ENCODE assay signal across 19 cellular contexts in genomic region chr4:116930329-116930728, GRCh38.
DNase-seq lines count a peak whose midpoint lies in the region; ATAC-seq, FAIRE-seq and TF ChIP-seq lines count a peak whose summit lies in the region.
"Had no signal": no experiment of that assay in that cellular context is flagged by ENCODE, and none has a peak within 500 bp of the region (broad histone marks: within the 10 kb centered on the region; RNA-seq: fewer than 3 reads in every experiment).

No MANE protein-coding gene starts in this region.

- TF ChIP-seq EP300 in HepG2 (IDR thresholded peaks at IDR 0.05; ENCODE audit: low read depth in 2 of 2, low read length in 2 of 2), result no peak
- no peak for TF ChIP-seq EP300 in HepG2 (CRISPR knock-in tag; IDR thresholded peaks at IDR 0.05; ENCODE audit: borderline replicate concordance)
- no peak for TF ChIP-seq EP300 in H1 (IDR thresholded peaks at IDR 0.05; ENCODE audit: borderline replicate concordance in 1 of 2, low read depth in 2 of 2, low read length in 2 of 2)

- H3K27ac ChIP-seq in HepG2 (ENCODE audit: extremely low read length, insufficient read depth, low read length), result no peak overlapping the region
- H3K27ac ChIP-seq in right lobe of liver, result no peak overlapping the region
- H3K27ac ChIP-seq in H1 (ENCODE audit: low read depth, low read length), result no peak overlapping the region
- no peak overlapping the region for H3K27ac ChIP-seq in small intestine (ENCODE audit: low read depth in 1 of 2, low read length in 1 of 2)
- no peak overlapping the region for H3K27ac ChIP-seq in mammary epithelial cell (ENCODE audit: insufficient read depth, low read depth, low read length)
- H3K27ac ChIP-seq: 22Rv1, BLaER1, C4-2B, GM23248 had no signal

- H2BK15ac ChIP-seq in H1 (ENCODE audit: low read length), result no peak overlapping the region

- FAIRE-seq in HepG2 (lab: Jason Lieb, UNC) (no peak), H1 (lab: Jason Lieb, UNC) (no peak), small intestine (lab: Jason Lieb, UNC) (peak; percentile 64)
- FAIRE-seq: G401.6, GM12892 had no signal

- no peak overlapping the region for H3K18ac ChIP-seq in H1 (ENCODE audit: extremely low read depth, low read length)

- POLR2A ChIA-PET in HepG2 (lab: Yijun Ruan, JAX), result no interaction called here
- POLR2A ChIA-PET in H1 (lab: Charles Lee; ENCODE audit: partially characterized antibody), result no interaction called here

- H2BK5ac ChIP-seq in H1 (ENCODE audit: low read depth, low read length), result no peak overlapping the region

- H3K4me2 ChIP-seq in HepG2 (ENCODE audit: low read depth, low read length), result no peak overlapping the region
- no peak overlapping the region for H3K4me2 ChIP-seq in H1 (ENCODE audit: insufficient read depth in 1 of 2, low read depth in 2 of 2, low read length in 2 of 2)
- H3K4me2 ChIP-seq in mammary epithelial cell (ENCODE audit: insufficient read depth, low read depth, low read length), result no peak overlapping the region
- H3K4me2 ChIP-seq: BLaER1 had no signal

- H3K9me3 ChIP-seq in HepG2 (ENCODE audit: low read length), result no peaks in the 10 kb centered on the region
- no peaks in the 10 kb centered on the region for H3K9me3 ChIP-seq in right lobe of liver
- no peaks in the 10 kb centered on the region for H3K9me3 ChIP-seq in H1 (ENCODE audit: insufficient read depth in 2 of 2, low read depth in 1 of 2, low read length in 1 of 2)
- H3K9me3 ChIP-seq in small intestine (ENCODE audit: control insufficient read depth, low read depth), result no peaks in the 10 kb centered on the region
- H3K9me3 ChIP-seq in mammary epithelial cell (replicated peaks; ENCODE audit: insufficient read depth, low read length), result no peaks in the 10 kb centered on the region
- H3K9me3 ChIP-seq: Caco-2 had no signal

- WGBS in HepG2 (ENCODE audit: low lambda C conversion rate), result 0% methylated on average over 1 of the region's 1 CpG
- WGBS in right lobe of liver (ENCODE audit: insufficient coverage, low coverage, low lambda C conversion rate, missing lambda C conversion rate), result 85% methylated on average over 1 of the region's 1 CpG
- WGBS in H1 (ENCODE audit: extremely low coverage in 1 of 2, insufficient coverage in 1 of 2, insufficient read length in 1 of 2, insufficient replicate concordance in 2 of 2, low coverage in 1 of 2, low lambda C conversion rate in 2 of 2, missing lambda C conversion rate in 1 of 2), 2 experiments, result 100% methylated on average over 1 of the region's 1 CpG; no CpG with 5 or more reads in 1 of the 2 experiments
- 72 to 96% (median 86%) methylated on average over 1 of the region's 1 CpG for WGBS in small intestine, 3 donors
- 88% methylated on average over 1 of the region's 1 CpG for WGBS in mammary epithelial cell (ENCODE audit: low coverage, missing lambda C conversion rate)

- H3K79me1 ChIP-seq in H1 (ENCODE audit: low read depth, low read length), result no peaks in the 10 kb centered on the region

- no peak overlapping the region for H2BK120ac ChIP-seq in H1 (replicated peaks; ENCODE audit: low read depth, low read length)

- ATAC-seq in HepG2 (no peak), right lobe of liver (no peak)
- ATAC-seq: CD8-positive, alpha-beta T cell; HCT116 had no signal

- H2AK5ac ChIP-seq in H1 (ENCODE audit: low read depth, low read length), result no peak overlapping the region

- H2BK20ac ChIP-seq in H1 (ENCODE audit: low read length), result no peak overlapping the region

- H4K5ac ChIP-seq in H1 (ENCODE audit: insufficient read length, low read depth, low read length), result no peak overlapping the region

- H3K9ac ChIP-seq in HepG2 (ENCODE audit: insufficient read depth, low read depth, low read length) (no peak overlapping the region), H1 (replicated peaks in 1 of 4; ENCODE audit: extremely low read depth in 1 of 4, low read depth in 3 of 4, low read length in 3 of 4) (no peak overlapping the region), mammary epithelial cell (ENCODE audit: insufficient read depth, low read length) (no peak overlapping the region)
- H3K9ac ChIP-seq: BLaER1, GM23248 had no signal

- DNase-seq in HepG2 (ENCODE audit: low spot score) (no peak), right lobe of liver (no peak), H1 (ENCODE audit: low read depth in 1 of 2, low spot score in 2 of 2) (no peak), small intestine (no peak), mesenteric fat pad (ENCODE audit: low spot score) (no peak), mammary epithelial cell (no peak)
- DNase-seq: Caco-2; CD4-positive, CD25-positive, alpha-beta regulatory T cell; CD8-positive, alpha-beta T cell; DMS153; DND-41; GM23248; H9 had no signal

- no peak overlapping the region for H2BK12ac ChIP-seq in H1 (ENCODE audit: low read depth, low read length)

- TF ChIP-seq RAD21 in HepG2 (CRISPR knock-in tag; IDR thresholded peaks at IDR 0.05) (no peak), H1 (IDR thresholded peaks at IDR 0.05 in 1 of 2, conservative IDR thresholded peaks at IDR 0.05 in 1 of 2; ENCODE audit: low read depth in 2 of 2, low read length in 2 of 2) (no peak)

- no peaks in the 10 kb centered on the region; a peak in 1 of 5 replicates for H3K27me3 ChIP-seq in HepG2 (ENCODE audit: control insufficient read depth in 1 of 2, insufficient read depth in 2 of 2, low read length in 2 of 2)
- H3K27me3 ChIP-seq in right lobe of liver, result no peaks in the 10 kb centered on the region
- H3K27me3 ChIP-seq in H1 (replicated peaks in 1 of 4; ENCODE audit: control insufficient read depth in 3 of 4, extremely low read depth in 1 of 4, insufficient read depth in 3 of 4, low read length in 3 of 4), result peaks cover 0 to 3% (median 2%) of the 10 kb centered on the region in 4 experiments; a peak in 2 of 7 replicates
- no peaks in the 10 kb centered on the region for H3K27me3 ChIP-seq in small intestine (ENCODE audit: control insufficient read depth in 2 of 2, insufficient read depth in 2 of 2, low read length in 2 of 2)
- H3K27me3 ChIP-seq in mammary epithelial cell (ENCODE audit: insufficient read depth, low read length), result peaks cover 13% of the 10 kb centered on the region
- H3K27me3 ChIP-seq: BLaER1 had no signal

- intact Hi-C loops in HepG2 (cut with micrococcal nuclease; ENCODE audit: unreplicated experiment), result no loop called here
- intact Hi-C loops in right lobe of liver (cut with DNase I), result no loop called here
- intact Hi-C loops in mammary epithelial cell (cut with micrococcal nuclease), result no loop called here

- H3K4ac ChIP-seq in H1 (replicated peaks; ENCODE audit: insufficient read length, low read depth, low read length), result no peak overlapping the region

- H3K23me2 ChIP-seq in H1 (ENCODE audit: low read depth, low read length), result no peaks in the 10 kb centered on the region; the same call in 1 of the 2 replicates

- H3K79me2 ChIP-seq in HepG2 (ENCODE audit: insufficient read depth, low read length) (no peaks in the 10 kb centered on the region), H1 (ENCODE audit: control insufficient read depth in 1 of 2, insufficient read depth in 2 of 2, low read length in 2 of 2) (no peaks in the 10 kb centered on the region), mammary epithelial cell (ENCODE audit: insufficient read depth, low read length) (no peaks in the 10 kb centered on the region)

- H4K91ac ChIP-seq in H1 (replicated peaks; ENCODE audit: insufficient read length, low read length), result no peak overlapping the region

- H3K36me3 ChIP-seq in HepG2 (replicated peaks in 1 of 2; ENCODE audit: control insufficient read depth in 1 of 2, insufficient read depth in 2 of 2, low read length in 2 of 2), result no peaks in the 10 kb centered on the region
- no peaks in the 10 kb centered on the region for H3K36me3 ChIP-seq in right lobe of liver
- H3K36me3 ChIP-seq in H1 (ENCODE audit: control insufficient read depth in 2 of 4, insufficient read depth in 4 of 4, low read length in 3 of 4), result no peaks in the 10 kb centered on the region
- no peaks in the 10 kb centered on the region for H3K36me3 ChIP-seq in small intestine (ENCODE audit: control insufficient read depth in 2 of 2, insufficient read depth in 2 of 2, low read length in 2 of 2)
- no peaks in the 10 kb centered on the region for H3K36me3 ChIP-seq in mammary epithelial cell (ENCODE audit: insufficient read depth, low read length)
- H3K36me3 ChIP-seq: BLaER1 had no signal

- H3K14ac ChIP-seq in H1 (ENCODE audit: insufficient read length), result no peak overlapping the region

- TF ChIP-seq POLR2A in HepG2 (IDR thresholded peaks at IDR 0.05; ENCODE audit: insufficient read depth in 1 of 2, low read depth in 2 of 2, low read length in 2 of 2), result no peak
- no peak for TF ChIP-seq POLR2A in right lobe of liver (IDR thresholded peaks at IDR 0.05)
- no peak for TF ChIP-seq POLR2A in H1 (IDR thresholded peaks at IDR 0.05; ENCODE audit: control extremely low read depth in 1 of 2, low read depth in 2 of 2, low read length in 2 of 2)

- no peak overlapping the region for H4K8ac ChIP-seq in H1 (ENCODE audit: extremely low read depth, insufficient read depth, low read length)

- H3K4me1 ChIP-seq in HepG2 (ENCODE audit: insufficient read depth, low read length) (no peaks in the 10 kb centered on the region), right lobe of liver (no peaks in the 10 kb centered on the region), H1 (replicated peaks in 1 of 4; ENCODE audit: control insufficient read depth in 3 of 4, insufficient read depth in 4 of 4, low read length in 3 of 4) (peaks cover 0 to 6% (median 3%) of the 10 kb centered on the region in 4 experiments; a peak in 4 of 7 replicates), small intestine (ENCODE audit: control insufficient read depth in 2 of 2, insufficient read depth in 1 of 2, low read depth in 1 of 2, low read length in 1 of 2) (no peaks in the 10 kb centered on the region), mammary epithelial cell (ENCODE audit: insufficient read depth, low read length) (peaks cover 3% of the 10 kb centered on the region)
- H3K4me1 ChIP-seq: BLaER1, Caco-2 had no signal

- dilution Hi-C loops in mammary epithelial cell (cut with HindIII; ENCODE audit: low sequenced_read_pairs), result no loop called here

- no peak overlapping the region for H3K23ac ChIP-seq in H1 (ENCODE audit: insufficient read length)

- H3K4me3 ChIP-seq in HepG2 (replicated peaks in 1 of 3; ENCODE audit: insufficient read depth in 1 of 3, low read depth in 2 of 3, low read length in 3 of 3), result no peak overlapping the region
- no peak overlapping the region for H3K4me3 ChIP-seq in right lobe of liver
- no peak overlapping the region for H3K4me3 ChIP-seq in H1 (ENCODE audit: extremely low read depth in 1 of 4, insufficient read depth in 2 of 4, low read depth in 3 of 4, low read length in 4 of 4)
- H3K4me3 ChIP-seq in small intestine (ENCODE audit: low read depth in 1 of 2, low read length in 2 of 2), result no peak overlapping the region
- no peak overlapping the region for H3K4me3 ChIP-seq in mammary epithelial cell (replicated peaks in 1 of 3; ENCODE audit: insufficient read depth in 1 of 3, low read depth in 2 of 3, low read length in 3 of 3)
- H3K4me3 ChIP-seq: BLaER1, GM23248 had no signal

- CTCF ChIA-PET in HepG2 (lab: Yijun Ruan, JAX; ENCODE audit: low intra/inter-chr PET ratio, low total read pairs), result no interaction called here
- CTCF ChIA-PET in H1 (lab: Charles Lee; ENCODE audit: partially characterized antibody), result interaction anchor here (0.6 to 1.2 kb wide), 2 partner anchors 571 to 929 kb away, joined by 3 read pairs; no protein-coding TSS in a partner anchor
- CTCF ChIA-PET in mammary epithelial cell (lab: Charles Lee; ENCODE audit: low non-redundant PET), result no interaction called here

- H2AFZ ChIP-seq in HepG2 (ENCODE audit: low read length), result no peak overlapping the region
- no peak overlapping the region for H2AFZ ChIP-seq in H1 (ENCODE audit: low read length)
- no peak overlapping the region for H2AFZ ChIP-seq in mammary epithelial cell (ENCODE audit: low read depth, low read length)
- H2AFZ ChIP-seq: GM23248 had no signal

- H4K20me1 ChIP-seq in HepG2 (ENCODE audit: insufficient read depth, low read length) (no peaks in the 10 kb centered on the region), H1 (replicated peaks in 1 of 2; ENCODE audit: control insufficient read depth in 1 of 2, insufficient read depth in 2 of 2, low read length in 2 of 2) (no peaks in the 10 kb centered on the region), mammary epithelial cell (ENCODE audit: insufficient read depth, low read length) (no peaks in the 10 kb centered on the region)
- H4K20me1 ChIP-seq: BLaER1 had no signal

- no peak overlapping the region for H3K56ac ChIP-seq in H1 (replicated peaks; ENCODE audit: insufficient read length, low read depth, low read length)

- BruUV-seq in HepG2 (replicated peaks; lab: Mats Ljungman, UMichigan) (no TSS peak), mammary epithelial cell (replicated peaks; lab: Mats Ljungman, UMichigan) (no TSS peak)

- TF ChIP-seq CTCF in HepG2 (CRISPR knock-in tag; IDR thresholded peaks at IDR 0.05), result no peak
- TF ChIP-seq CTCF in right lobe of liver (IDR thresholded peaks at IDR 0.05), result no peak
- no peak for TF ChIP-seq CTCF in H1 (IDR thresholded peaks at IDR 0.05; ENCODE audit: control extremely low read depth in 1 of 3, insufficient read depth in 1 of 3, low read depth in 1 of 3, low read length in 3 of 3)
- TF ChIP-seq CTCF in mammary epithelial cell (conservative IDR thresholded peaks at IDR 0.05 in 1 of 2, IDR thresholded peaks at IDR 0.05 in 1 of 2; ENCODE audit: extremely low read depth in 1 of 2, insufficient read depth in 1 of 2, low read depth in 1 of 2, low read length in 2 of 2), result no peak

- in situ Hi-C loops in HepG2 (cut with HindIII; ENCODE audit: extremely low pct_ligation_motif_present, low pct_unique_long_range_greater_than_20kb) (no loop called here), mammary epithelial cell (cut with MboI; ENCODE audit: low sequenced_read_pairs in 2 of 2) (no loop called here)

Comparison
In these comparisons a context has a peak if more than half of its experiments do, and no peak if none do; other contexts are left out.
1. Of the 41 proteins assayed by ChIP-seq in both HepG2 and H1: peak only in HepG2: none; only in H1: none; in both: MAFK; in neither: 40.